ENCODE assay signal across 1 cellular context in the genomic region with DNA sequence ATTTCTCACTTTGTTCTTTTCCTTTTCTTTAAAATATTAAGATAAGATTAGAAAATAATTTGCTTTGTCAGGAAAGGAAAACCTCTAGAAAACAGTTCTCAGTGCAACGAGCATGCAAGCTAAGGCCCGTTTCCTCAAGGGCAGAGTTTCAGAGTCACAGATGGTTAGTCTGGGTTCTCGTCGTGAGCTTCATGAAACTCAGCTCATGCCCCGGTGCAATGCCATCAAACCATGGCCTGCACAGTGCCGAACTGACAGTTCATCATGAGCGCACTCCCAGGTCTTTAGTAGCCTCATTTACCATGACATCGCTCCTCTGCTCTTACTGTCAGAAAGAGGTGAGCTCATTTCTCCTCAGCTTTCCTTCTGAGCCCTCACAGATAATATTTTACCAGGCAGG.
TF ChIP-seq lines count a peak whose summit lies in the region.

No MANE protein-coding gene starts in this region.

TF ChIP-seq in GM12878, 131 proteins besides CTCF, POLR2A, EP300 and RAD21 (continued from another document):
- TF ChIP-seq ZZZ3 (IDR thresholded peaks at IDR 0.05; ENCODE audit: control insufficient read depth, insufficient read length, low read depth) (no peak), WRNIP1 (IDR thresholded peaks at IDR 0.05; ENCODE audit: borderline replicate concordance, low read depth, low read length) (no peak), MYB (IDR thresholded peaks at IDR 0.05; ENCODE audit: borderline replicate concordance, low read depth, low read length) (no peak)
